ENCODE assay signal across 18 cellular contexts in the genomic region with DNA sequence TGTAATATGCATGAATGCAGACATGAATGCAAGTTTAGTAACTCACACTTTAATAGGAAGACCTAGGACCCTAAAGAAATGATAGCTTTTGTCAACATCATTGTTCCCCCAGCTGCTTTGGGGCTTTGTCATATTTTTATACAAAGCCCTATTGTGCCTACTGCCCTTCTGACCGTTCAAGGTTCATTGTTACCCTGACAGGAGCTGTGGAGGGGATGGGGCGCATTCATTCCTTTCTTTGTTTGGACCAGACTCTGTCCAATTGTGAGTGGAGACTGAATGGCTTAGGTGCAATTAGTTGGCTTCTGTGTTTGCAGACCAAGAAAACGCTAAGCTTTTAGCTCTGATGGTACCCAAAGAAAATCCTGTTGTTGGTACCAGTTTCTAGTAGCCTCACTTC.
"Had no signal": no experiment of that assay in that cellular context is flagged by ENCODE, and none has a peak within 500 bp of the region (broad histone marks: within the 10 kb centered on the region; RNA-seq: fewer than 3 reads in every experiment).

No MANE protein-coding gene starts in this region.

- H3K27ac ChIP-seq: ascending aorta, coronary artery, esophagus muscularis mucosa, parathyroid adenoma, spleen, transverse colon, VCaP had no signal

- H3K4me1 ChIP-seq: ascending aorta, esophagus muscularis mucosa, parathyroid adenoma, spleen, transverse colon had no signal

- H3K4me3 ChIP-seq: ascending aorta, coronary artery, esophagus muscularis mucosa, spleen, transverse colon had no signal

- ATAC-seq: left cardiac atrium; naive thymus-derived CD8-positive, alpha-beta T cell; stimulated activated naive B cell treated with anti-CD40 and anti-IgM and Interleukin-4, amounts not matched to agents 10 μg/mL and 1 μg/mL and 100 μg/mL, for 72 hours had no signal

- H3K36me3 ChIP-seq: ascending aorta, esophagus muscularis mucosa, spleen, transverse colon had no signal

- H3K9me3 ChIP-seq: ascending aorta, esophagus muscularis mucosa, spleen, transverse colon had no signal

- H3K27me3 ChIP-seq: ascending aorta, transverse colon had no signal

- DNase-seq: activated CD4-positive, alpha-beta T cell treated with anti-CD3 and anti-CD28 coated beads for 1 hour; activated CD8-positive, alpha-beta memory T cell treated with anti-CD3 and anti-CD28 coated beads for 24 hours; activated CD8-positive, alpha-beta memory T cell treated with anti-CD3 and anti-CD28 coated beads, Interleukin-2, amount 50 U/mL, for 48 hours; activated effector memory CD4-positive, alpha-beta T cell treated with anti-CD3 and anti-CD28 coated beads, Interleukin-2, amount 50 U/mL, for 16 hours; activated naive CD4-positive, alpha-beta T cell treated with anti-CD3 and anti-CD28 coated beads, Interleukin-2, amount 50 U/mL, for 16 hours; activated T-cell treated with anti-CD3 and anti-CD28 coated beads, Interleukin-2, amount 50 U/mL, for 48 hours; effector CD4-positive, alpha-beta T cell; left cardiac atrium; mesendoderm; naive thymus-derived CD8-positive, alpha-beta T cell; spleen; stimulated activated naive B cell treated with anti-CD40 and anti-IgM and Interleukin-4, amounts not matched to agents 10 μg/mL and 1 μg/mL and 100 μg/mL, for 72 hours; transverse colon had no signal
